In genomic region chr10:61153766-61154165, GRCh38 we compare ENCODE assay signal across 30 cellular contexts.
DNase-seq lines count a peak whose midpoint lies in the region; ATAC-seq, FAIRE-seq and TF ChIP-seq lines count a peak whose summit lies in the region.
"Had no signal": no experiment of that assay in that cellular context is flagged by ENCODE, and none has a peak within 500 bp of the region (broad histone marks: within the 10 kb centered on the region; RNA-seq: fewer than 3 reads in every experiment).

No MANE protein-coding gene starts in this region.

- no peak overlapping the region for H2AFZ ChIP-seq in K562 (ENCODE audit: low read depth, low read length)
- H2AFZ ChIP-seq: PC-9 had no signal

- H3K4me1 ChIP-seq in K562 (replicated peaks in 1 of 2; ENCODE audit: control insufficient read depth in 2 of 2, insufficient read depth in 2 of 2, low read length in 2 of 2), result no peaks in the 10 kb centered on the region
- H3K4me1 ChIP-seq in gastroesophageal sphincter, result peaks cover 0 to 6% (median 0%) of the 10 kb centered on the region in 3 donors
- H3K4me1 ChIP-seq: right lobe of liver had no signal

- in situ Hi-C loops in K562 (cut with MboI), result no loop called here

- intact Hi-C loops in K562 (cut with micrococcal nuclease), result no loop called here

- WGBS in K562 (ENCODE audit: insufficient coverage, low coverage, missing lambda C conversion rate), result 0% methylated on average over 3 of the region's 3 CpGs
- WGBS in gastroesophageal sphincter (ENCODE audit: low coverage in 1 of 2), 2 donors, result 39 to 57% methylated on average over 3 of the region's 3 CpGs

- H4K20me1 ChIP-seq in K562 (replicated peaks; ENCODE audit: control insufficient read depth, insufficient read depth, low read length), result no peaks in the 10 kb centered on the region

- TF ChIP-seq POLR2A in K562 (conservative IDR thresholded peaks at IDR 0.05), result no peak
- TF ChIP-seq POLR2A in gastroesophageal sphincter (IDR thresholded peaks at IDR 0.05), result no peak

- no peak overlapping the region for H3K4me2 ChIP-seq in K562 (ENCODE audit: insufficient read depth, low read length)
- H3K4me2 ChIP-seq: PC-9, SK-N-SH had no signal

- no peak overlapping the region for H3K9ac ChIP-seq in K562 (ENCODE audit: insufficient read depth in 1 of 2, low read depth in 2 of 2, low read length in 2 of 2)
- H3K9ac ChIP-seq: SK-N-SH had no signal

- no peak for TF ChIP-seq CTCF in K562 (IDR thresholded peaks at IDR 0.05 in 2 of 3, conservative IDR thresholded peaks at IDR 0.05 in 1 of 3; ENCODE audit: insufficient read depth in 2 of 3, low read depth in 1 of 3, low read length in 3 of 3)
- no peak for TF ChIP-seq CTCF in omental fat pad (IDR thresholded peaks at IDR 0.05)
- no peak for TF ChIP-seq CTCF in gastroesophageal sphincter (IDR thresholded peaks at IDR 0.05)

- POLR2A ChIA-PET in K562 (lab: Yijun Ruan, JAX), result interaction anchor here (0.6 kb wide), 1 partner anchor 225 kb away, joined by 3 read pairs; no protein-coding TSS in a partner anchor

- ATAC-seq in K562 (no peak), omental fat pad (ENCODE audit: low FRiP score) (peak; percentile 44), gastroesophageal sphincter (no peak), GM21528 (IDR thresholded peaks at IDR 0.05; ENCODE audit: low FRiP score, unreplicated experiment) (no peak)
- ATAC-seq: left lobe of liver, right lobe of liver, Right ventricle myocardium inferior had no signal

- H3K36me3 ChIP-seq in K562 (ENCODE audit: control insufficient read depth, insufficient read depth, low read length), result no peaks in the 10 kb centered on the region
- no peaks in the 10 kb centered on the region for H3K36me3 ChIP-seq in gastroesophageal sphincter
- H3K36me3 ChIP-seq: breast epithelium, esophagus squamous epithelium, right lobe of liver, stomach, thyroid gland, vagina had no signal

- no peak for TF ChIP-seq EP300 in K562 (IDR thresholded peaks at IDR 0.05; ENCODE audit: low read length)
- no peak for TF ChIP-seq EP300 in gastroesophageal sphincter (IDR thresholded peaks at IDR 0.05)

- H3K27me3 ChIP-seq in K562 (ENCODE audit: control insufficient read depth in 2 of 2, insufficient read depth in 2 of 2, low read length in 2 of 2) (no peaks in the 10 kb centered on the region), gastroesophageal sphincter (no peaks in the 10 kb centered on the region)
- H3K27me3 ChIP-seq: breast epithelium, dorsolateral prefrontal cortex, esophagus squamous epithelium, right lobe of liver, stomach, thyroid gland, vagina had no signal

- CTCF ChIA-PET in K562 (lab: Yijun Ruan, JAX; ENCODE audit: low intra/inter-chr PET ratio), result no interaction called here

- no peaks in the 10 kb centered on the region for H3K79me2 ChIP-seq in K562 (ENCODE audit: control insufficient read depth, insufficient read depth, low read length)

- H3K9me1 ChIP-seq in K562 (ENCODE audit: control insufficient read depth, insufficient read depth, low read length), result no peaks in the 10 kb centered on the region

- no peak for TF ChIP-seq RAD21 in K562 (CRISPR knock-in tag; conservative IDR thresholded peaks at IDR 0.05 in 1 of 2, IDR thresholded peaks at IDR 0.05 in 1 of 2)

- H3K4me3 ChIP-seq in K562 (no peak overlapping the region), gastroesophageal sphincter (no peak overlapping the region)
- H3K4me3 ChIP-seq: breast epithelium, dorsolateral prefrontal cortex, esophagus squamous epithelium, PC-9, right lobe of liver, stomach, thyroid gland, vagina had no signal

- BruUV-seq in K562 (replicated peaks; lab: Mats Ljungman, UMichigan), result no TSS peak

- FAIRE-seq in K562 (lab: Jason Lieb, UNC), result no peak
- FAIRE-seq: TTC549 had no signal

- H3K27ac ChIP-seq in K562 (ENCODE audit: extremely low read depth, low read depth, low read length) (no peak overlapping the region), gastroesophageal sphincter (no peak overlapping the region)
- H3K27ac ChIP-seq: breast epithelium, dorsolateral prefrontal cortex, esophagus squamous epithelium, PC-9, right lobe of liver, stomach, thyroid gland, vagina had no signal

- H3K9me3 ChIP-seq in K562 (replicated peaks; ENCODE audit: control insufficient read depth, insufficient read depth, low read depth, low read length) (no peaks in the 10 kb centered on the region), gastroesophageal sphincter (no peaks in the 10 kb centered on the region)
- H3K9me3 ChIP-seq: breast epithelium, esophagus squamous epithelium, right lobe of liver, SK-N-SH, stomach, thyroid gland, vagina had no signal

- peak; percentile 4 for DNase-seq in HT1080 (ENCODE audit: low read depth)
- peak; percentile 38 for DNase-seq in OCI-M1 (lab: John Stamatoyannopoulos, UW)
- no peak for DNase-seq in K562 (ENCODE audit: extremely low read depth in 1 of 4, low spot score in 3 of 4)
- DNase-seq in omental fat pad (ENCODE audit: low spot score), result no peak
- no peak for DNase-seq in CD1c-positive myeloid dendritic cell (ENCODE audit: extremely low spot score)
- no peak for DNase-seq in NCI-H526 (lab: John Stamatoyannopoulos, UW)
- DNase-seq: activated CD4-positive, alpha-beta T cell treated with anti-CD3 and anti-CD28 coated beads, Interleukin-2, amount 50 U/mL, for 48 hours; activated T-cell treated with anti-CD3 and anti-CD28 coated beads, Interleukin-2, amount 50 U/mL, for 48 hours; dorsolateral prefrontal cortex; EL; esophagus squamous epithelium; H9; immature natural killer cell; NCI-H1436 treated with DMSO at 0.1 percent for 48 hours; NCI-H2107; PC-9; posterior cingulate gyrus; right lobe of liver; SK-N-SH; stimulated activated CD4-positive, alpha-beta T cell treated with anti-CD3 and anti-CD28 coated beads, Interleukin-12 subunit alpha, Interleukin-12 subunit beta, amount 100 ng/mL, for 4 hours; stimulated activated CD4-positive, alpha-beta T cell treated with anti-CD3 and anti-CD28 coated beads, Interleukin-2, amount 100 ng/mL, for 48 hours; stomach had no signal

TF ChIP-seq in K562, 482 proteins besides CTCF, POLR2A, EP300 and RAD21:
- no peak for TF ChIP-seq ZC3H8 (IDR thresholded peaks at IDR 0.05)
- TF ChIP-seq SPI1 (IDR thresholded peaks at IDR 0.05; ENCODE audit: borderline replicate concordance, low read depth, low read length), result 0 out of 2 replicates have a peak, but pooled peaks have one; percentile 55

Comparison
In these comparisons a context has a peak if more than half of its experiments do, and no peak if none do; other contexts are left out.
1. DNase-seq: peak in HT1080 (single experiment) and OCI-M1 (single experiment); none in K562 (0 of 4), omental fat pad (single experiment), CD1c-positive myeloid dendritic cell (single experiment) and NCI-H526 (0 of 2).